ENCODE assay signal across 21 cellular contexts in the genomic region with DNA sequence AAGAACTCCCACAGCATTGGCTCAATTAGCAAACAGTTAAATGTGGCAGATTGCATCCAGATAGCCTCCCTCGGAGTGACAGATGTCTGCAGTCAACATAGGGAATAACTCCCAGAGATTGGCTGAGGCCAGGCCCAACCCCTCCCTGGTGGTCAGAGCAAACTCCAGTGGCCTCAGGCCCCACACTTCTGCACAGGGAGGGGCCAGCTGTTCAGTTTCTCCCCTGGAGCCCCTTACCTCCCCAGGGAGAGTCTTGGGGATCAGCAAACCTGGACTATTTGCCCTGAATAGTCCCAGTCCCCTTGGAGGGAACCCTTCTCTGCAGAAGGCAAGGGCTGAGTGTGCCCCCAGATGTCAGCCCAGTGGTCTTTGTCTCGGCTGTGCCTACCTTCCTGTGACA.
DNase-seq lines count a peak whose midpoint lies in the region; ATAC-seq and TF ChIP-seq lines count a peak whose summit lies in the region.
"Had no signal": no experiment of that assay in that cellular context is flagged by ENCODE, and none has a peak within 500 bp of the region (broad histone marks: within the 10 kb centered on the region; RNA-seq: fewer than 3 reads in every experiment).

No MANE protein-coding gene starts in this region.

- TF ChIP-seq CTCF in WTC11 (IDR thresholded peaks at IDR 0.05), result no peak
- no peak for TF ChIP-seq CTCF in activated CD8-positive, alpha-beta T cell treated with anti-CD3 and anti-CD28 coated beads for 36 hours (IDR thresholded peaks at IDR 0.05)

- peaks cover 13% of the 10 kb centered on the region for H3K27me3 Mint-ChIP-seq in WTC11 (ENCODE audit: low read depth)
- peaks cover 9% of the 10 kb centered on the region for H3K27me3 Mint-ChIP-seq in activated CD8-positive, alpha-beta T cell treated with anti-CD3 and anti-CD28 coated beads for 36 hours

- H3K36me3 Mint-ChIP-seq in WTC11, result no peaks in the 10 kb centered on the region
- H3K36me3 Mint-ChIP-seq in activated CD8-positive, alpha-beta T cell treated with anti-CD3 and anti-CD28 coated beads for 36 hours (ENCODE audit: low read depth), result no peaks in the 10 kb centered on the region
- H3K36me3 Mint-ChIP-seq: CD8-positive, alpha-beta T cell had no signal

- ATAC-seq in WTC11 (peak; percentile 47), GM21526 (IDR thresholded peaks at IDR 0.05; ENCODE audit: low FRiP score, unreplicated experiment) (no peak)
- no peak for ATAC-seq in activated CD8-positive, alpha-beta T cell treated with anti-CD3 and anti-CD28 coated beads for 36 hours
- ATAC-seq: CD8-positive, alpha-beta T cell; HepG2; Panc1 had no signal

- peak; percentile 79 for DNase-seq in DMS 273 treated with DMSO at 0.1 percent for 48 hours (lab: John Stamatoyannopoulos, UW)
- peak; percentile 88 for DNase-seq in NCI-H1694 (lab: John Stamatoyannopoulos, UW)
- no peak for DNase-seq in WTC11 (ENCODE audit: low spot score)
- DNase-seq in retina, result peak; percentile 51
- DNase-seq in Kasumi-1 (lab: John Stamatoyannopoulos, UW), result no peak
- DNase-seq in activated CD8-positive, alpha-beta T cell treated with anti-CD3 and anti-CD28 coated beads for 36 hours, result no peak
- DNase-seq: CD8-positive, alpha-beta T cell; DMS53; Karpas-422; MV-4-11; NCI-H1436 treated with DMSO at 0.1 percent for 48 hours; NCI-H2029; NCI-H510A treated with DMSO at 0.1 percent for 48 hours; NCI-H774; SHP77; T-helper 1 cell had no signal

- H3K9me3 Mint-ChIP-seq in WTC11, result no peaks in the 10 kb centered on the region
- H3K9me3 Mint-ChIP-seq in activated CD8-positive, alpha-beta T cell treated with anti-CD3 and anti-CD28 coated beads for 36 hours, result no peaks in the 10 kb centered on the region
- H3K9me3 Mint-ChIP-seq: CD8-positive, alpha-beta T cell; T-helper 2 cell treated with Interferon-gamma antibody and Interleukin-4, amounts not matched to agents 5 μg/mL and 100 μg/mL, for 36 hours had no signal

- POLR2A ChIA-PET in WTC11 (lab: Charles Lee), result no interaction called here
- POLR2A ChIA-PET in activated CD8-positive, alpha-beta T cell treated with anti-CD3 and anti-CD28 coated beads for 36 hours (lab: Charles Lee), result no interaction called here

- H3K4me3 Mint-ChIP-seq in WTC11, result no peak overlapping the region
- H3K4me3 Mint-ChIP-seq in activated CD8-positive, alpha-beta T cell treated with anti-CD3 and anti-CD28 coated beads for 36 hours, result no peak overlapping the region
- H3K4me3 Mint-ChIP-seq: B cell; CD8-positive, alpha-beta T cell; T-helper 2 cell treated with Interferon-gamma antibody and Interleukin-4, amounts not matched to agents 5 μg/mL and 100 μg/mL, for 36 hours had no signal

- no peak overlapping the region for H3K27ac Mint-ChIP-seq in WTC11
- no peak overlapping the region for H3K27ac Mint-ChIP-seq in activated CD8-positive, alpha-beta T cell treated with anti-CD3 and anti-CD28 coated beads for 36 hours
- H3K27ac Mint-ChIP-seq: B cell; CD8-positive, alpha-beta T cell; T-helper 2 cell treated with Interferon-gamma antibody and Interleukin-4, amounts not matched to agents 5 μg/mL and 100 μg/mL, for 36 hours had no signal

- CTCF ChIA-PET in WTC11 (lab: Charles Lee), result no interaction called here
- CTCF ChIA-PET in activated CD8-positive, alpha-beta T cell treated with anti-CD3 and anti-CD28 coated beads for 36 hours (lab: Charles Lee), result no interaction called here

- intact Hi-C loops in activated CD8-positive, alpha-beta T cell treated with anti-CD3 and anti-CD28 coated beads for 36 hours (cut with micrococcal nuclease), result no loop called here

- H3K4me1 Mint-ChIP-seq in WTC11, result peaks cover 33% of the 10 kb centered on the region
- no peaks in the 10 kb centered on the region for H3K4me1 Mint-ChIP-seq in activated CD8-positive, alpha-beta T cell treated with anti-CD3 and anti-CD28 coated beads for 36 hours (ENCODE audit: low read depth)
- H3K4me1 Mint-ChIP-seq: B cell had no signal

TF ChIP-seq in WTC11, 78 proteins besides CTCF, POLR2A, EP300 and RAD21:
- TF ChIP-seq USF2 (CRISPR knock-in tag; IDR thresholded peaks at IDR 0.05), result no peak
- TF ChIP-seq, protein P1, sequence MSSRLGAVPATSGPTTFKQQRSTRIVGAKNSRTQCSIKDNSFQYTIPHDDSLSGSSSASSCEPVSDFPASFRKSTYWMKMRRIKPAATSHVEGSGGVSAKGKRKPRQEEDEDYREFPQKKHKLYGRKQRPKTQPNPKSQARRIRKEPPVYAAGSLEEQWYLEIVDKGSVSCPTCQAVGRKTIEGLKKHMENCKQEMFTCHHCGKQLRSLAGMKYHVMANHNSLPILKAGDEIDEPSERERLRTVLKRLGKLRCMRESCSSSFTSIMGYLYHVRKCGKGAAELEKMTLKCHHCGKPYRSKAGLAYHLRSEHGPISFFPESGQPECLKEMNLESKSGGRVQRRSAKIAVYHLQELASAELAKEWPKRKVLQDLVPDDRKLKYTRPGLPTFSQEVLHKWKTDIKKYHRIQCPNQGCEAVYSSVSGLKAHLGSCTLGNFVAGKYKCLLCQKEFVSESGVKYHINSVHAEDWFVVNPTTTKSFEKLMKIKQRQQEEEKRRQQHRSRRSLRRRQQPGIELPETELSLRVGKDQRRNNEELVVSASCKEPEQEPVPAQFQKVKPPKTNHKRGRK (CRISPR knock-in tag; IDR thresholded peaks at IDR 0.05; ENCODE audit: borderline replicate concordance), result no peak
- TF ChIP-seq TEAD4 (CRISPR knock-in tag; IDR thresholded peaks at IDR 0.05), result no peak
- TF ChIP-seq RORB (CRISPR knock-in tag; IDR thresholded peaks at IDR 0.05), result no peak
- TF ChIP-seq NFYB (CRISPR knock-in tag; conservative IDR thresholded peaks at IDR 0.05; ENCODE audit: low read depth), result no peak
TF ChIP-seq in WTC11: peak in this region for 0.

Comparison
In these comparisons a context has a peak if more than half of its experiments do, and no peak if none do; other contexts are left out.
1. DNase-seq: peak in DMS 273 treated with DMSO at 0.1 percent for 48 hours (single experiment), NCI-H1694 (single experiment) and retina (single experiment); none in WTC11 (single experiment), Kasumi-1 (0 of 2) and activated CD8-positive, alpha-beta T cell treated with anti-CD3 and anti-CD28 coated beads for 36 hours (single experiment).